Comparison of ENCODE assay signal across 27 cellular contexts in the genomic region with DNA sequence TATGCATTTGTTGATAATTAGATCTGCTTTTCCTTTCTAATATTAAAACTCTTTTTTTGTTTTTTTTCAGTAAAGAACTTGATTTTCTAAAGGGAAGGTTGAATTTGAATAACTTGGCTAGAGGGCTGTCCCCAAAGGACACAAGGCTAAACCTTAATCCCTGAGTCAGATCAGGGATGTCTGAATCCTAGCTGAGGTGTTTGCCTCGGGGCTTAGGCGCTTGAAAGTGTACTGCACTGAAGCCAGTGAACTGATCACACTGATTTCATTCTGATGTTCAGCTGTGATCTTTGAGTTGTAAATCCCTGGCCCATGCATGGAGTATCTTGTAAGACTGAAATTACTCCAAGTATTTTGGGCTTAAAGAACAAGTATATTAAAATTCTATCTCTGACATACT.
"Had no signal": no experiment of that assay in that cellular context is flagged by ENCODE, and none has a peak within 500 bp of the region (broad histone marks: within the 10 kb centered on the region; RNA-seq: fewer than 3 reads in every experiment).

No MANE protein-coding gene starts in this region.

- ATAC-seq: activated naive CD4-positive, alpha-beta T cell treated with anti-CD3 and anti-CD28 coated beads, Interleukin-2, amount 50 U/mL, for 72 hours; activated T-cell treated with anti-CD3 and anti-CD28 coated beads, Interleukin-2, amount 50 U/mL, for 72 hours; gastroesophageal sphincter; WTC11 had no signal

- DNase-seq: activated CD4-positive, alpha-beta memory T cell treated with anti-CD3 and anti-CD28 coated beads, Interleukin-2, amount 10 ng/mL, durations not matched to agents 7 days and 5 days; activated CD4-positive, alpha-beta T cell treated with anti-CD3 and anti-CD28 coated beads for 1 hour; activated CD4-positive, alpha-beta T cell treated with anti-CD3 and anti-CD28 coated beads for 4 hours; activated CD4-positive, alpha-beta T cell treated with anti-CD3 and anti-CD28 coated beads, Interleukin-2, amount 10 ng/mL, durations not matched to agents 7 days and 5 days; activated CD4-positive, alpha-beta T cell treated with anti-CD3 and anti-CD28 coated beads, Interleukin-2, amount 50 U/mL, for 4 hours; activated CD8-positive, alpha-beta memory T cell treated with anti-CD3 and anti-CD28 coated beads, Interleukin-2, amount 50 U/mL, for 48 hours; activated gamma-delta T cell; activated naive CD4-positive, alpha-beta T cell; activated naive CD4-positive, alpha-beta T cell treated with anti-CD3 and anti-CD28 coated beads, Interleukin-2, amount 10 ng/mL, durations not matched to agents 7 days and 5 days; activated naive CD8-positive, alpha-beta T cell treated with anti-CD3 and anti-CD28 coated beads, Interleukin-2, amount 10 ng/mL, durations not matched to agents 7 days and 5 days; activated T-cell treated with anti-CD3 and anti-CD28 coated beads for 4 hours; activated T-cell treated with anti-CD3 and anti-CD28 coated beads, Interleukin-2, amount 50 U/mL, for 24 hours; activated T-cell treated with anti-CD3 and anti-CD28 coated beads, Interleukin-2, amount 50 U/mL, for 72 hours; dorsolateral prefrontal cortex; effector memory CD4-positive, alpha-beta T cell; endodermal cell; erythroblast; foreskin melanocyte; head of caudate nucleus; T-helper 2 cell had no signal

- H3K27ac ChIP-seq: ascending aorta, breast epithelium, coronary artery, dorsolateral prefrontal cortex, esophagus muscularis mucosa, gastroesophageal sphincter had no signal

- H3K9me3 ChIP-seq: ascending aorta, breast epithelium, esophagus muscularis mucosa, gastroesophageal sphincter had no signal

- H3K27me3 ChIP-seq: ascending aorta, breast epithelium, dorsolateral prefrontal cortex, esophagus muscularis mucosa, gastroesophageal sphincter had no signal

- H3K4me1 ChIP-seq: ascending aorta, breast epithelium, esophagus muscularis mucosa, gastroesophageal sphincter had no signal

- H3K36me3 ChIP-seq: breast epithelium had no signal

- H3K4me3 ChIP-seq: ascending aorta, breast epithelium, coronary artery, dorsolateral prefrontal cortex, esophagus muscularis mucosa, gastroesophageal sphincter had no signal
